ENCODE assay signal across 15 cellular contexts in genomic region chr9:109451311-109452025, GRCh38. TPM values are rescaled to one million over a fixed set of nuclear protein-coding genes. Genes with fewer than 3 reads are reported as not detected.
DNase-seq lines count a peak whose midpoint lies in the region; ATAC-seq and TF ChIP-seq lines count a peak whose summit lies in the region.
"Had no signal": no experiment of that assay in that cellular context is flagged by ENCODE, and none has a peak within 500 bp of the region (broad histone marks: within the 10 kb centered on the region; RNA-seq: fewer than 3 reads in every experiment).

No MANE protein-coding gene starts in this region.

- H3K4me2 ChIP-seq in HCT116 (ENCODE audit: low read length), result no peak overlapping the region

- intact Hi-C loops in HCT116 (cut with micrococcal nuclease), result loop anchor here (1.0 kb wide), 1 partner anchor 18 kb away; no protein-coding TSS in a partner anchor

- H3K27me3 ChIP-seq in BE2C (peaks cover 8% of the 10 kb centered on the region), HCT116 (ENCODE audit: insufficient read depth, low read length) (no peaks in the 10 kb centered on the region), upper lobe of left lung (no peaks in the 10 kb centered on the region)

- no peak for TF ChIP-seq EP300 in upper lobe of left lung (IDR thresholded peaks at IDR 0.05)

- H3K4me1 ChIP-seq in BE2C, result no peaks in the 10 kb centered on the region
- no peaks in the 10 kb centered on the region for H3K4me1 ChIP-seq in HCT116 (ENCODE audit: control insufficient read depth in 1 of 2, insufficient read depth in 2 of 2, low read length in 2 of 2)
- no peaks in the 10 kb centered on the region for H3K4me1 ChIP-seq in upper lobe of left lung

- POLR2A ChIA-PET in HCT116 (lab: Charles Lee), result no interaction called here

- TF ChIP-seq CTCF in BE2C (IDR thresholded peaks at IDR 0.05; ENCODE audit: low read depth, low read length) (peak; percentile 19; the same call in 1 of the 2 replicates), HCT116 (IDR thresholded peaks at IDR 0.05 in 2 of 3, conservative IDR thresholded peaks at IDR 0.05 in 1 of 3; ENCODE audit: borderline replicate concordance in 1 of 3, insufficient read depth in 1 of 3, low read depth in 2 of 3, low read length in 2 of 3) (peak; percentile 31 to 42 (median 36); a peak in 5 of 6 replicates), epithelial cell of proximal tubule (conservative IDR thresholded peaks at IDR 0.05; ENCODE audit: low read depth, low read length) (peak; percentile 38), upper lobe of left lung (IDR thresholded peaks at IDR 0.05) (no peak)

- no peak overlapping the region for H3K9ac ChIP-seq in HCT116 (ENCODE audit: low read length)

- RAD21 ChIA-PET in HCT116 (lab: Charles Lee; ENCODE audit: low non-redundant PET in 1 of 2, low total read pairs in 2 of 2, uncharacterized antibody in 2 of 2, unreplicated experiment in 2 of 2), result no interaction called here

- no peak for TF ChIP-seq POLR2A in HCT116 (IDR thresholded peaks at IDR 0.05; ENCODE audit: borderline replicate concordance, extremely low read depth, insufficient read depth, insufficient read length)
- TF ChIP-seq POLR2A in upper lobe of left lung (IDR thresholded peaks at IDR 0.05), result no peak

- peak; percentile 34; the same call in 1 of the 2 replicates for TF ChIP-seq RAD21 in HCT116 (IDR thresholded peaks at IDR 0.05; ENCODE audit: low read depth)

- ATAC-seq in HCT116 (peak; percentile 75; the same call in 1 of the 2 replicates), upper lobe of left lung (ENCODE audit: low FRiP score in 2 of 2) (no peak)

- H3K79me2 ChIP-seq in HCT116 (ENCODE audit: insufficient read depth, low read length), result no peaks in the 10 kb centered on the region

- DNase-seq in BE2C (no peak), HCT116 (ENCODE audit: low read depth, low spot score) (no peak), OCI-M1 (lab: John Stamatoyannopoulos, UW) (peak; percentile 19), epithelial cell of proximal tubule (ENCODE audit: low read depth) (no peak), COLO668 (lab: John Stamatoyannopoulos, UW; ENCODE audit: unreplicated experiment) (no peak), upper lobe of left lung (no peak), Ammon's horn (ENCODE audit: low spot score) (no peak), DMS79 (lab: John Stamatoyannopoulos, UW) (no peak)
- DNase-seq: DMS153, erythroblast, head of caudate nucleus, kidney glomerular epithelial cell, NCI-H1092 treated with DMSO at 0.1 percent for 48 hours, NCI-H2171 treated with DMSO at 0.1 percent for 48 hours, posterior cingulate gyrus had no signal

- no TSS peak for BruUV-seq in HCT116 (replicated peaks; lab: Mats Ljungman, UMichigan)

- no peak overlapping the region for H2AFZ ChIP-seq in HCT116 (ENCODE audit: low read depth, low read length, poor library complexity, severe bottlenecking)

- no peak overlapping the region for H3K4me3 ChIP-seq in BE2C (ENCODE audit: low read depth, low read length)
- H3K4me3 ChIP-seq in HCT116 (replicated peaks in 1 of 2; ENCODE audit: low read depth in 1 of 2, low read length in 2 of 2), result no peak overlapping the region
- H3K4me3 ChIP-seq in epithelial cell of proximal tubule (ENCODE audit: low read depth, low read length), result no peak overlapping the region
- H3K4me3 ChIP-seq in upper lobe of left lung, result no peak overlapping the region

- H3K9me2 ChIP-seq in HCT116 (ENCODE audit: insufficient read depth), result no peaks in the 10 kb centered on the region

- WGBS in upper lobe of left lung, 2 donors, result 72 to 85% methylated on average over 8 to 9 of the region's 9 CpGs

- H3K9me3 ChIP-seq in BE2C (no peaks in the 10 kb centered on the region), HCT116 (ENCODE audit: control insufficient read depth in 1 of 2, insufficient read depth in 1 of 2, low read depth in 1 of 2, low read length in 2 of 2) (no peaks in the 10 kb centered on the region), upper lobe of left lung (no peaks in the 10 kb centered on the region)

- H4K20me1 ChIP-seq in HCT116 (ENCODE audit: insufficient read depth), result no peaks in the 10 kb centered on the region

- CTCF ChIA-PET in HCT116 (lab: Charles Lee), result interaction anchor here (1.1 to 2.1 kb wide), 2 partner anchors 10 to 18 kb away, joined by 4 to 10 read pairs; no protein-coding TSS in a partner anchor

- H3K36me3 ChIP-seq in BE2C (no peaks in the 10 kb centered on the region), HCT116 (ENCODE audit: control insufficient read depth in 1 of 2, insufficient read depth in 2 of 2, low read length in 2 of 2) (peaks cover 6 to 8% of the 10 kb centered on the region in 2 experiments; a peak in 2 of 4 replicates), upper lobe of left lung (peaks cover 0 to 5% (median 0%) of the 10 kb centered on the region in 4 donors)

- no peak overlapping the region for H3K27ac ChIP-seq in HCT116 (ENCODE audit: low read depth, low read length)
- no peak overlapping the region for H3K27ac ChIP-seq in upper lobe of left lung

TF ChIP-seq in HCT116, 20 proteins besides CTCF, POLR2A, EP300 and RAD21:
- TF ChIP-seq SRF (IDR thresholded peaks at IDR 0.05; ENCODE audit: low read depth), result no peak
- TF ChIP-seq ZFX (IDR thresholded peaks at IDR 0.05), result no peak
- TF ChIP-seq CBX3 (IDR thresholded peaks at IDR 0.05; ENCODE audit: low read depth), result no peak
- no peak for TF ChIP-seq ZNF274 (IDR thresholded peaks at IDR 0.05; ENCODE audit: low read depth, low read length)
- TF ChIP-seq, protein P1, sequence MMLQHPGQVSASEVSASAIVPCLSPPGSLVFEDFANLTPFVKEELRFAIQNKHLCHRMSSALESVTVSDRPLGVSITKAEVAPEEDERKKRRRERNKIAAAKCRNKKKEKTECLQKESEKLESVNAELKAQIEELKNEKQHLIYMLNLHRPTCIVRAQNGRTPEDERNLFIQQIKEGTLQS (IDR thresholded peaks at IDR 0.05), result no peak
- no peak for TF ChIP-seq FOSL1 (IDR thresholded peaks at IDR 0.05; ENCODE audit: low read depth)
- TF ChIP-seq ZBTB33 (IDR thresholded peaks at IDR 0.05; ENCODE audit: extremely low read depth, insufficient replicate concordance, low read length), result no peak
- no peak for TF ChIP-seq EZH2 (IDR thresholded peaks at IDR 0.05)
- no peak for TF ChIP-seq SP1 (IDR thresholded peaks at IDR 0.05; ENCODE audit: low read depth)

RNA-seq across cellular contexts. Expression of gene PTPN3, which starts 46.6 kb away (rescaled TPM):
- not detected for polyA plus RNA-seq in BE2C (2012; ENCODE audit: insufficient read depth, insufficient read length, low read depth)
- 20.8 TPM for total RNA-seq in HCT116 (2021; ENCODE audit: unreplicated experiment)
- polyA plus RNA-seq in HCT116 (2012), result 12.1 and 15.1 TPM in 2 replicates
- 33.0 and 53.0 TPM in 2 replicates for total RNA-seq in epithelial cell of proximal tubule
- total RNA-seq in upper lobe of left lung, result 10 to 100 TPM; 10.2 to 26.2 (median 15.2) TPM

Comparison
In these comparisons a context has a peak if more than half of its experiments do, and no peak if none do; other contexts are left out.
1. CTCF ChIP-seq: peak in BE2C (single experiment), HCT116 (3 of 3) and epithelial cell of proximal tubule (single experiment); none in upper lobe of left lung (0 of 6).